3 cellular contexts compared by ENCODE assay signal in the genomic region with DNA sequence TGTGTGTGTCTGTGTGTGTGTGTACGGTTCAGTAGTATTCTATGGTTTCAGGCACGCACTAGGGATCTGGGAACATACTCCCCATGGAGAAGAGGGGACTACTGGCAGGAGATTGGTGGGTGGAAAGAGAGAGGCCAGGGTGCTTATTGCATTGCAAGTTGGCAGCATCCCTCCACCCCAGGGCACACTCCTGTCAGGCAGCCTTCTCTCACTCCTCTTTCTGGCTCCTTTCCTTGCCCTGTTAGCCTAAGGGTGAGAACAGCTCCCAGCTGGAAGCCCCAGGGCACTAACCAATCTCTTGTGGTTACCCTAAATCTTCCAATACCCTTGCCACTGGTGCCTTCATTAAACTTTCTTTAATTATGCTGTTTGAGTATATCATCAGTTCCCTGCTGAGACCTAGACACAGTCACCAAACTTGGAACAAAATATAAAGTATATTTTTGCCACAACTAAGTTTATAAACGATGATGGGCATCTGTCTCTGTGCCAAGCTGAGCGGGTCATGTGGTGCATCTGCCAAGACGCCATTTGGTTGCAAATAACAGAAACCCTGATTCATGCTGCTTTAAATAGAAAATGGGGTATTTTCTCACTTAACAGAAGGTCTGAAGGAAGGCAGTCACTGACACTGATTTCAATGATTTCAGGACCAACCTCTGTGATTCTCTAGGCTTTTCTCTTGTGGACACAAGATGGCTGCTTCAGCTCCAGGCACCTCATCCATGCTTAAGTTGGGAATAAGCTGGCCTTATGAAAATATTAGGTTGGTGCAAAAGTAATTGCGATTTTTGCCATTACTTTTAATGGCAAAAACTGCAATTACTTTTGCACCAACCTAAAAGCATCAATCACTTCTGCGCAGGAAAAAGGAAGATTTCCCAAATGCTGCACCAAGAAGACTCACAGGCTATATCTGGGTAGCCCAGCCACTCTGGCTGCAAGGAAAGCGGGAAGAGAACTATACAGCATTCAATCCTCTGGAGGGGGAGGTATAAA.
TF ChIP-seq lines count a peak whose summit lies in the region.

No MANE protein-coding gene starts in this region.

TF ChIP-seq in SK-N-SH, 30 proteins besides CTCF, POLR2A, EP300 and RAD21:
- TF ChIP-seq, protein P1, sequence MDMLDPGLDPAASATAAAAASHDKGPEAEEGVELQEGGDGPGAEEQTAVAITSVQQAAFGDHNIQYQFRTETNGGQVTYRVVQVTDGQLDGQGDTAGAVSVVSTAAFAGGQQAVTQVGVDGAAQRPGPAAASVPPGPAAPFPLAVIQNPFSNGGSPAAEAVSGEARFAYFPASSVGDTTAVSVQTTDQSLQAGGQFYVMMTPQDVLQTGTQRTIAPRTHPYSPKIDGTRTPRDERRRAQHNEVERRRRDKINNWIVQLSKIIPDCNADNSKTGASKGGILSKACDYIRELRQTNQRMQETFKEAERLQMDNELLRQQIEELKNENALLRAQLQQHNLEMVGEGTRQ (IDR thresholded peaks at IDR 0.05; ENCODE audit: borderline replicate concordance, low read depth, low read length): no peak
- TF ChIP-seq, protein P2, sequence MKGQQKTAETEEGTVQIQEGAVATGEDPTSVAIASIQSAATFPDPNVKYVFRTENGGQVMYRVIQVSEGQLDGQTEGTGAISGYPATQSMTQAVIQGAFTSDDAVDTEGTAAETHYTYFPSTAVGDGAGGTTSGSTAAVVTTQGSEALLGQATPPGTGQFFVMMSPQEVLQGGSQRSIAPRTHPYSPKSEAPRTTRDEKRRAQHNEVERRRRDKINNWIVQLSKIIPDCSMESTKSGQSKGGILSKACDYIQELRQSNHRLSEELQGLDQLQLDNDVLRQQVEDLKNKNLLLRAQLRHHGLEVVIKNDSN (IDR thresholded peaks at IDR 0.05; ENCODE audit: borderline replicate concordance, low read depth): peak; percentile 16; the same call in 1 of the 2 replicates
- TF ChIP-seq FOXJ3 (CRISPR knock-in tag; IDR thresholded peaks at IDR 0.05): no peak

TF ChIP-seq in SK-N-SH treated with all-trans-retinoic acid at 6 μM for 48 hours, 23 proteins besides CTCF, POLR2A, EP300 and RAD21:
- TF ChIP-seq RARB (CRISPR knock-in tag; IDR thresholded peaks at IDR 0.05): no peak

TF ChIP-seq in GM12878, 131 proteins besides CTCF, POLR2A, EP300 and RAD21:
- TF ChIP-seq CREB1 (IDR thresholded peaks at IDR 0.05; ENCODE audit: low read depth): no peak
- TF ChIP-seq BCL11A (IDR thresholded peaks at IDR 0.05; ENCODE audit: low read depth, low read length): no peak
- no peak for TF ChIP-seq TARDBP (IDR thresholded peaks at IDR 0.05; ENCODE audit: borderline replicate concordance)
- TF ChIP-seq YY1 (IDR thresholded peaks at IDR 0.05; ENCODE audit: low read depth, low read length): peak; percentile 61; the same call in 1 of the 2 replicates
- no peak for TF ChIP-seq ZNF622 (IDR thresholded peaks at IDR 0.05)
- TF ChIP-seq WRNIP1 (IDR thresholded peaks at IDR 0.05; ENCODE audit: borderline replicate concordance, low read depth, low read length): no peak
- TF ChIP-seq, protein P3, sequence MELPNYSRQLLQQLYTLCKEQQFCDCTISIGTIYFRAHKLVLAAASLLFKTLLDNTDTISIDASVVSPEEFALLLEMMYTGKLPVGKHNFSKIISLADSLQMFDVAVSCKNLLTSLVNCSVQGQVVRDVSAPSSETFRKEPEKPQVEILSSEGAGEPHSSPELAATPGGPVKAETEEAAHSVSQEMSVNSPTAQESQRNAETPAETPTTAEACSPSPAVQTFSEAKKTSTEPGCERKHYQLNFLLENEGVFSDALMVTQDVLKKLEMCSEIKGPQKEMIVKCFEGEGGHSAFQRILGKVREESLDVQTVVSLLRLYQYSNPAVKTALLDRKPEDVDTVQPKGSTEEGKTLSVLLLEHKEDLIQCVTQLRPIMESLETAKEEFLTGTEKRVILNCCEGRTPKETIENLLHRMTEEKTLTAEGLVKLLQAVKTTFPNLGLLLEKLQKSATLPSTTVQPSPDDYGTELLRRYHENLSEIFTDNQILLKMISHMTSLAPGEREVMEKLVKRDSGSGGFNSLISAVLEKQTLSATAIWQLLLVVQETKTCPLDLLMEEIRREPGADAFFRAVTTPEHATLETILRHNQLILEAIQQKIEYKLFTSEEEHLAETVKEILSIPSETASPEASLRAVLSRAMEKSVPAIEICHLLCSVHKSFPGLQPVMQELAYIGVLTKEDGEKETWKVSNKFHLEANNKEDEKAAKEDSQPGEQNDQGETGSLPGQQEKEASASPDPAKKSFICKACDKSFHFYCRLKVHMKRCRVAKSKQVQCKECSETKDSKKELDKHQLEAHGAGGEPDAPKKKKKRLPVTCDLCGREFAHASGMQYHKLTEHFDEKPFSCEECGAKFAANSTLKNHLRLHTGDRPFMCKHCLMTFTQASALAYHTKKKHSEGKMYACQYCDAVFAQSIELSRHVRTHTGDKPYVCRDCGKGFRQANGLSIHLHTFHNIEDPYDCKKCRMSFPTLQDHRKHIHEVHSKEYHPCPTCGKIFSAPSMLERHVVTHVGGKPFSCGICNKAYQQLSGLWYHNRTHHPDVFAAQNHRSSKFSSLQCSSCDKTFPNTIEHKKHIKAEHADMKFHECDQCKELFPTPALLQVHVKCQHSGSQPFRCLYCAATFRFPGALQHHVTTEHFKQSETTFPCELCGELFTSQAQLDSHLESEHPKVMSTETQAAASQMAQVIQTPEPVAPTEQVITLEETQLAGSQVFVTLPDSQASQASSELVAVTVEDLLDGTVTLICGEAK (IDR thresholded peaks at IDR 0.05; ENCODE audit: borderline replicate concordance): peak; percentile 43; the same call in 1 of the 2 replicates
- 0 out of 2 replicates have a peak, but pooled peaks have one; percentile 6 for TF ChIP-seq RUNX3 (IDR thresholded peaks at IDR 0.05; ENCODE audit: low read length)
- TF ChIP-seq, protein P4, sequence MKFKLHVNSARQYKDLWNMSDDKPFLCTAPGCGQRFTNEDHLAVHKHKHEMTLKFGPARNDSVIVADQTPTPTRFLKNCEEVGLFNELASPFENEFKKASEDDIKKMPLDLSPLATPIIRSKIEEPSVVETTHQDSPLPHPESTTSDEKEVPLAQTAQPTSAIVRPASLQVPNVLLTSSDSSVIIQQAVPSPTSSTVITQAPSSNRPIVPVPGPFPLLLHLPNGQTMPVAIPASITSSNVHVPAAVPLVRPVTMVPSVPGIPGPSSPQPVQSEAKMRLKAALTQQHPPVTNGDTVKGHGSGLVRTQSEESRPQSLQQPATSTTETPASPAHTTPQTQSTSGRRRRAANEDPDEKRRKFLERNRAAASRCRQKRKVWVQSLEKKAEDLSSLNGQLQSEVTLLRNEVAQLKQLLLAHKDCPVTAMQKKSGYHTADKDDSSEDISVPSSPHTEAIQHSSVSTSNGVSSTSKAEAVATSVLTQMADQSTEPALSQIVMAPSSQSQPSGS (IDR thresholded peaks at IDR 0.05; ENCODE audit: low read length): no peak
- no peak for TF ChIP-seq NR2C1 (IDR thresholded peaks at IDR 0.05)
